Comparison of ENCODE assay signal across 2 cellular contexts in the genomic region with DNA sequence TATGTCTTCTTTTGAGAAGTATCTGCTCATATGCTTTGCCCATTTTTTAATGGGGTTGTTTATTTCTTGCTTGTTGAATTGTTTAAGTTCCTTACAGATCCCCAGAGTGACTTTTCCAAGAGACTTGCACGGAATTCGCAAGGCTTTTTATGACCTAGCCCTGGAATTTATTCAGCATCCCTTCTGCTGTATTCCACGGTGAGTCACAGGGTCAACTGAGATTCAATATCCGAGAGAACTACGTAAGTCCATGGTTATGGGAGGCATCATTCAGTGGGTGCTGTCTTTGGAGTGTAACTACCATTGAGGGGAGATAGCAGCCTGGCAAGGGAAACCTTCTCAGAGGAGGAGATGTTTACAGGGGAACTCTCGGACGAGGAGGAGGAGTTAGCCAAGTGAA.
TF ChIP-seq lines count a peak whose summit lies in the region.

No MANE protein-coding gene starts in this region.

TF ChIP-seq in HepG2, 621 proteins besides CTCF, POLR2A, EP300 and RAD21:
- TF ChIP-seq, protein P1, sequence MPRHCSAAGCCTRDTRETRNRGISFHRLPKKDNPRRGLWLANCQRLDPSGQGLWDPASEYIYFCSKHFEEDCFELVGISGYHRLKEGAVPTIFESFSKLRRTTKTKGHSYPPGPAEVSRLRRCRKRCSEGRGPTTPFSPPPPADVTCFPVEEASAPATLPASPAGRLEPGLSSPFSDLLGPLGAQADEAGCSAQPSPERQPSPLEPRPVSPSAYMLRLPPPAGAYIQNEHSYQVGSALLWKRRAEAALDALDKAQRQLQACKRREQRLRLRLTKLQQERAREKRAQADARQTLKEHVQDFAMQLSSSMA (CRISPR knock-in tag; IDR thresholded peaks at IDR 0.05) = no peak
- TF ChIP-seq GPN1 (CRISPR knock-in tag; IDR thresholded peaks at IDR 0.05; ENCODE audit: borderline replicate concordance) (no peak), NFIC (IDR thresholded peaks at IDR 0.05; ENCODE audit: low read length) (no peak), ZKSCAN1 (IDR thresholded peaks at IDR 0.05; ENCODE audit: low read length) (no peak), ZNF619 (CRISPR knock-in tag; IDR thresholded peaks at IDR 0.05) (no peak), HDAC6 (IDR thresholded peaks at IDR 0.05; ENCODE audit: low read depth, low read length) (no peak), HMG20B (CRISPR knock-in tag; conservative IDR thresholded peaks at IDR 0.05) (no peak), SAFB2 (CRISPR knock-in tag; IDR thresholded peaks at IDR 0.05; ENCODE audit: borderline replicate concordance, low read depth) (no peak), FOXA1 (IDR thresholded peaks at IDR 0.05) (no peak), FOXA1 (CRISPR knock-in tag; IDR thresholded peaks at IDR 0.05) (no peak), TRIM24 (CRISPR knock-in tag; IDR thresholded peaks at IDR 0.05) (no peak), ZNF34 (CRISPR knock-in tag; IDR thresholded peaks at IDR 0.05; ENCODE audit: borderline replicate concordance) (no peak), ZNF441 (CRISPR knock-in tag; IDR thresholded peaks at IDR 0.05; ENCODE audit: borderline replicate concordance) (no peak), ZNF343 (CRISPR knock-in tag; IDR thresholded peaks at IDR 0.05) (no peak), KDM6A (CRISPR knock-in tag; IDR thresholded peaks at IDR 0.05; ENCODE audit: low read depth) (no peak), RFXANK (CRISPR knock-in tag; IDR thresholded peaks at IDR 0.05) (no peak), YEATS4 (CRISPR knock-in tag; IDR thresholded peaks at IDR 0.05; ENCODE audit: borderline replicate concordance) (no peak), ZNF577 (CRISPR knock-in tag; IDR thresholded peaks at IDR 0.05; ENCODE audit: borderline replicate concordance, low read depth) (no peak)
- TF ChIP-seq, protein P2, sequence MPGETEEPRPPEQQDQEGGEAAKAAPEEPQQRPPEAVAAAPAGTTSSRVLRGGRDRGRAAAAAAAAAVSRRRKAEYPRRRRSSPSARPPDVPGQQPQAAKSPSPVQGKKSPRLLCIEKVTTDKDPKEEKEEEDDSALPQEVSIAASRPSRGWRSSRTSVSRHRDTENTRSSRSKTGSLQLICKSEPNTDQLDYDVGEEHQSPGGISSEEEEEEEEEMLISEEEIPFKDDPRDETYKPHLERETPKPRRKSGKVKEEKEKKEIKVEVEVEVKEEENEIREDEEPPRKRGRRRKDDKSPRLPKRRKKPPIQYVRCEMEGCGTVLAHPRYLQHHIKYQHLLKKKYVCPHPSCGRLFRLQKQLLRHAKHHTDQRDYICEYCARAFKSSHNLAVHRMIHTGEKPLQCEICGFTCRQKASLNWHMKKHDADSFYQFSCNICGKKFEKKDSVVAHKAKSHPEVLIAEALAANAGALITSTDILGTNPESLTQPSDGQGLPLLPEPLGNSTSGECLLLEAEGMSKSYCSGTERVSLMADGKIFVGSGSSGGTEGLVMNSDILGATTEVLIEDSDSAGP (CRISPR knock-in tag; IDR thresholded peaks at IDR 0.05; ENCODE audit: borderline replicate concordance) = no peak
- TF ChIP-seq, protein P3, sequence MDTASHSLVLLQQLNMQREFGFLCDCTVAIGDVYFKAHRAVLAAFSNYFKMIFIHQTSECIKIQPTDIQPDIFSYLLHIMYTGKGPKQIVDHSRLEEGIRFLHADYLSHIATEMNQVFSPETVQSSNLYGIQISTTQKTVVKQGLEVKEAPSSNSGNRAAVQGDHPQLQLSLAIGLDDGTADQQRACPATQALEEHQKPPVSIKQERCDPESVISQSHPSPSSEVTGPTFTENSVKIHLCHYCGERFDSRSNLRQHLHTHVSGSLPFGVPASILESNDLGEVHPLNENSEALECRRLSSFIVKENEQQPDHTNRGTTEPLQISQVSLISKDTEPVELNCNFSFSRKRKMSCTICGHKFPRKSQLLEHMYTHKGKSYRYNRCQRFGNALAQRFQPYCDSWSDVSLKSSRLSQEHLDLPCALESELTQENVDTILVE (CRISPR knock-in tag; IDR thresholded peaks at IDR 0.05) = no peak

TF ChIP-seq in WTC11, 78 proteins besides CTCF, POLR2A, EP300 and RAD21 (continued from another document):
- TF ChIP-seq ESRRA (CRISPR knock-in tag; IDR thresholded peaks at IDR 0.05; ENCODE audit: borderline replicate concordance) (no peak), EMX1 (CRISPR knock-in tag; IDR thresholded peaks at IDR 0.05) (no peak), HMGA2 (CRISPR knock-in tag; IDR thresholded peaks at IDR 0.05) (no peak)
- TF ChIP-seq, protein P4, sequence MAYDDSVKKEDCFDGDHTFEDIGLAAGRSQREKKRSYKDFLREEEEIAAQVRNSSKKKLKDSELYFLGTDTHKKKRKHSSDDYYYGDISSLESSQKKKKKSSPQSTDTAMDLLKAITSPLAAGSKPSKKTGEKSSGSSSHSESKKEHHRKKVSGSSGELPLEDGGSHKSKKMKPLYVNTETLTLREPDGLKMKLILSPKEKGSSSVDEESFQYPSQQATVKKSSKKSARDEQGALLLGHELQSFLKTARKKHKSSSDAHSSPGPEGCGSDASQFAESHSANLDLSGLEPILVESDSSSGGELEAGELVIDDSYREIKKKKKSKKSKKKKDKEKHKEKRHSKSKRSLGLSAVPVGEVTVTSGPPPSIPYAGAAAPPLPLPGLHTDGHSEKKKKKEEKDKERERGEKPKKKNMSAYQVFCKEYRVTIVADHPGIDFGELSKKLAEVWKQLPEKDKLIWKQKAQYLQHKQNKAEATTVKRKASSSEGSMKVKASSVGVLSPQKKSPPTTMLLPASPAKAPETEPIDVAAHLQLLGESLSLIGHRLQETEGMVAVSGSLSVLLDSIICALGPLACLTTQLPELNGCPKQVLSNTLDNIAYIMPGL (CRISPR knock-in tag; IDR thresholded peaks at IDR 0.05) = no peak
- TF ChIP-seq, protein P5, sequence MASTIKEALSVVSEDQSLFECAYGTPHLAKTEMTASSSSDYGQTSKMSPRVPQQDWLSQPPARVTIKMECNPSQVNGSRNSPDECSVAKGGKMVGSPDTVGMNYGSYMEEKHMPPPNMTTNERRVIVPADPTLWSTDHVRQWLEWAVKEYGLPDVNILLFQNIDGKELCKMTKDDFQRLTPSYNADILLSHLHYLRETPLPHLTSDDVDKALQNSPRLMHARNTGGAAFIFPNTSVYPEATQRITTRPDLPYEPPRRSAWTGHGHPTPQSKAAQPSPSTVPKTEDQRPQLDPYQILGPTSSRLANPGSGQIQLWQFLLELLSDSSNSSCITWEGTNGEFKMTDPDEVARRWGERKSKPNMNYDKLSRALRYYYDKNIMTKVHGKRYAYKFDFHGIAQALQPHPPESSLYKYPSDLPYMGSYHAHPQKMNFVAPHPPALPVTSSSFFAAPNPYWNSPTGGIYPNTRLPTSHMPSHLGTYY (CRISPR knock-in tag; IDR thresholded peaks at IDR 0.05) = no peak
